Comparison of ENCODE assay signal across 25 cellular contexts in genomic region chr2:57080035-57080434, GRCh38.
DNase-seq lines count a peak whose midpoint lies in the region; ATAC-seq and TF ChIP-seq lines count a peak whose summit lies in the region.
"Had no signal": no experiment of that assay in that cellular context is flagged by ENCODE, and none has a peak within 500 bp of the region (broad histone marks: within the 10 kb centered on the region; RNA-seq: fewer than 3 reads in every experiment).

No MANE protein-coding gene starts in this region.

- no peak for TF ChIP-seq CTCF in foreskin keratinocyte (conservative IDR thresholded peaks at IDR 0.05)
- TF ChIP-seq CTCF in hepatocyte (IDR thresholded peaks at IDR 0.05; ENCODE audit: poor library complexity), result no peak

- no peak overlapping the region for H3K9ac ChIP-seq in adipocyte (ENCODE audit: low read length)
- H3K9ac ChIP-seq: BLaER1 treated with 17β-estradiol and CSF1 and Interleukin-3, amounts not matched to agents 10 nM and 100 nM had no signal

- DNase-seq in COLO829 (ENCODE audit: low spot score) (peak; percentile 36), HT1080 (ENCODE audit: low read depth) (peak; percentile 13), adipocyte (ENCODE audit: low read depth) (peak; percentile 42), foreskin keratinocyte (peak; percentile 17 to 51), hepatocyte (ENCODE audit: low spot score) (no peak), MG63 (no peak), Ammon's horn (ENCODE audit: low spot score) (no peak)
- DNase-seq: ACHN; activated CD4-positive, alpha-beta T cell treated with anti-CD3 and anti-CD28 coated beads, Interleukin-2, amount 50 U/mL, for 1 hour; Calu3; effector CD8-positive, alpha-beta T cell; esophagus squamous epithelium; Karpas-422; natural killer cell; NCI-H1105 treated with DMSO at 0.1 percent for 48 hours; NCI-H2029 treated with DMSO at 0.1 percent for 48 hours; ovary; Peyer's patch; stimulated activated CD4-positive, alpha-beta T cell treated with anti-CD3 and anti-CD28 coated beads, Interleukin-12 subunit alpha, Interleukin-12 subunit beta, amount 100 ng/mL, for 4 hours; stomach; upper lobe of left lung; WERI-Rb-1 had no signal

- H4K20me1 ChIP-seq in hepatocyte (ENCODE audit: insufficient read depth, poor library complexity, severe bottlenecking), result no peaks in the 10 kb centered on the region
- H4K20me1 ChIP-seq: BLaER1 treated with 17β-estradiol and CSF1 and Interleukin-3, amounts not matched to agents 10 nM and 100 nM had no signal

- H3K4me1 ChIP-seq in adipocyte (ENCODE audit: control insufficient read depth, insufficient read depth, low read length), result no peaks in the 10 kb centered on the region
- H3K4me1 ChIP-seq in foreskin keratinocyte, result peaks cover 2% of the 10 kb centered on the region
- H3K4me1 ChIP-seq in hepatocyte (ENCODE audit: insufficient read depth), result no peaks in the 10 kb centered on the region
- H3K4me1 ChIP-seq: BLaER1 treated with 17β-estradiol and CSF1 and Interleukin-3, amounts not matched to agents 10 nM and 100 nM; esophagus squamous epithelium; Peyer's patch; right atrium auricular region; stomach; upper lobe of left lung had no signal

- no peaks in the 10 kb centered on the region for H3K9me2 ChIP-seq in hepatocyte (replicated peaks; ENCODE audit: insufficient read depth)

- peak; percentile 82 for ATAC-seq in foreskin keratinocyte
- ATAC-seq in HG03045 (IDR thresholded peaks at IDR 0.05; ENCODE audit: unreplicated experiment), result no peak
- ATAC-seq: natural killer cell had no signal

- H3K4me2 ChIP-seq in hepatocyte, result no peak overlapping the region
- H3K4me2 ChIP-seq: BLaER1 treated with 17β-estradiol and CSF1 and Interleukin-3, amounts not matched to agents 10 nM and 100 nM had no signal

- H3K27ac ChIP-seq in foreskin keratinocyte (peak overlapping the region; percentile 45), hepatocyte (no peak overlapping the region)
- H3K27ac ChIP-seq: BLaER1 treated with 17β-estradiol and CSF1 and Interleukin-3, amounts not matched to agents 10 nM and 100 nM; esophagus squamous epithelium; ovary; Peyer's patch; right atrium auricular region; stomach; upper lobe of left lung; WERI-Rb-1 had no signal

- no peak overlapping the region for H2AFZ ChIP-seq in hepatocyte

- no peaks in the 10 kb centered on the region for H3K9me3 ChIP-seq in adipocyte (ENCODE audit: control insufficient read depth, low read length)
- H3K9me3 ChIP-seq in hepatocyte (ENCODE audit: low read depth), result no peaks in the 10 kb centered on the region
- H3K9me3 ChIP-seq in MG63, result no peaks in the 10 kb centered on the region
- H3K9me3 ChIP-seq: ovary, Peyer's patch, right atrium auricular region had no signal

- no peaks in the 10 kb centered on the region for H3K79me2 ChIP-seq in hepatocyte

- no peaks in the 10 kb centered on the region for H3K27me3 ChIP-seq in adipocyte (replicated peaks; ENCODE audit: control insufficient read depth, insufficient read depth, low read length)
- no peaks in the 10 kb centered on the region for H3K27me3 ChIP-seq in foreskin keratinocyte
- no peaks in the 10 kb centered on the region for H3K27me3 ChIP-seq in hepatocyte
- no peaks in the 10 kb centered on the region for H3K27me3 ChIP-seq in MG63
- H3K27me3 ChIP-seq: BLaER1 treated with 17β-estradiol and CSF1 and Interleukin-3, amounts not matched to agents 10 nM and 100 nM; esophagus squamous epithelium; ovary; Peyer's patch; right atrium auricular region; stomach; upper lobe of left lung had no signal

- H3K4me3 ChIP-seq in adipocyte (ENCODE audit: low read length), result no peak overlapping the region
- no peak overlapping the region for H3K4me3 ChIP-seq in hepatocyte
- H3K4me3 ChIP-seq in MG63, result no peak overlapping the region
- H3K4me3 ChIP-seq: BLaER1 treated with 17β-estradiol and CSF1 and Interleukin-3, amounts not matched to agents 10 nM and 100 nM; esophagus squamous epithelium; ovary; Peyer's patch; right atrium auricular region; stomach; upper lobe of left lung had no signal

- H3K36me3 ChIP-seq in adipocyte (ENCODE audit: control insufficient read depth, insufficient read depth, low read length, severe bottlenecking), result no peaks in the 10 kb centered on the region
- no peaks in the 10 kb centered on the region for H3K36me3 ChIP-seq in hepatocyte (replicated peaks; ENCODE audit: insufficient read depth, low read depth)
- no peaks in the 10 kb centered on the region for H3K36me3 ChIP-seq in MG63
- H3K36me3 ChIP-seq: BLaER1 treated with 17β-estradiol and CSF1 and Interleukin-3, amounts not matched to agents 10 nM and 100 nM; esophagus squamous epithelium; ovary; Peyer's patch; right atrium auricular region; stomach; upper lobe of left lung; WERI-Rb-1 had no signal

Comparison
In these comparisons a context has a peak if more than half of its experiments do, and no peak if none do; other contexts are left out.
1. DNase-seq: peak in COLO829 (single experiment), HT1080 (single experiment), adipocyte (single experiment) and foreskin keratinocyte (2 of 2); none in hepatocyte (single experiment), MG63 (single experiment) and Ammon's horn (single experiment).